In the genomic region with DNA sequence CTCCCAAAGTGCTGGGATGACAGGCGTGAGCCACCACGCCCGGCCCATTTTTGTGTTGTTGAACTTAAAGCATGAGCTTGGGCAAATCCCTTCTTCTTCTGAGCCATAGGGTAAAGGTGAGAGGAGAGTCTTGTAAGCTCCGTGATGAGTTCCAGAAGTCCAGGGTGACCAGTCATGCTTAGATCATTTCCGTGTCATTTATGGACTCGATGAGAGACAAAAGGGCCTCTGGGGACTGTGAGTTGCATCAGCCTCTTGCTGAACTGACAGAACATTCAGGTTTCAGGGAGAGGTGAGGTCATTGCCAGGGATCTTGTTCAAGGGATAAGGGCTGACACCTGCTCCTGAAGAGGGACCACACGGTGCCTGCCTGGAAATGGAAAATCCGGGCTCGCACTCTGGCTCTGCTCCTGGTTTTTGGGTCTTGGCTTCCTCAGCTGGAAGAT, we compare ENCODE assay signal across 12 cellular contexts. TPM values are rescaled to one million over a fixed set of nuclear protein-coding genes. Genes with fewer than 3 reads are reported as not detected.
A peak's percentile ranks its signal among the peaks of the same experiment; 100 is the strongest.
DNase-seq lines count a peak whose midpoint lies in the region; ATAC-seq and TF ChIP-seq lines count a peak whose summit lies in the region.
"Had no signal": no experiment of that assay in that cellular context is flagged by ENCODE, and none has a peak within 500 bp of the region (broad histone marks: within the 10 kb centered on the region; RNA-seq: fewer than 3 reads in every experiment).

No MANE protein-coding gene starts in this region.

- WGBS in heart left ventricle, 4 donors: 59 to 71% (median 70%) methylated on average over 9 of the region's 9 CpGs

- no peak for TF ChIP-seq POLR2A in heart left ventricle (IDR thresholded peaks at IDR 0.05)

- no peaks in the 10 kb centered on the region for H3K36me3 ChIP-seq in heart left ventricle
- H3K36me3 ChIP-seq: heart right ventricle had no signal

- intact Hi-C loops in heart left ventricle (cut with DNase I) (loop anchor here in 1 of 10 donors (5.0 kb wide), 1 partner anchor 52 kb away; the partner anchor contains the start of gene GADD45B), Right ventricle myocardium superior (cut with DNase I) (no loop called here)

- H3K27ac ChIP-seq in heart left ventricle: no peak overlapping the region
- H3K27ac ChIP-seq: heart right ventricle had no signal

- no peak for DNase-seq in heart left ventricle
- DNase-seq in Right ventricle myocardium superior: no peak
- DNase-seq in SK-N-DZ (ENCODE audit: low spot score): peak; percentile 36
- DNase-seq in glomerular visceral epithelial cell (ENCODE audit: extremely low spot score): peak; percentile 75
- DNase-seq in GM10266 (ENCODE audit: extremely low spot score): no peak
- DNase-seq in activated CD8-positive, alpha-beta memory T cell treated with anti-CD3 and anti-CD28 coated beads, Interleukin-2, amount 50 U/mL, for 4 hours: no peak
- DNase-seq: activated T-cell treated with anti-CD3 and anti-CD28 coated beads, Interleukin-2, amount 50 U/mL, for 48 hours; heart right ventricle; NCI-H524 treated with DMSO at 0.1 percent for 48 hours; stimulated activated CD4-positive, alpha-beta T cell treated with anti-CD3 and anti-CD28 coated beads, Interleukin-2, amount 100 ng/mL, for 24 hours had no signal

- H3K4me1 ChIP-seq in heart left ventricle: peaks cover 0 to 14% (median 7%) of the 10 kb centered on the region in 12 donors

- no peak for TF ChIP-seq CTCF in heart left ventricle (IDR thresholded peaks at IDR 0.05)
- no peak for TF ChIP-seq CTCF in GM10266 (IDR thresholded peaks at IDR 0.05; ENCODE audit: control insufficient read depth, insufficient read depth, low read depth, missing control alignments)

- ATAC-seq in heart left ventricle (peak in 3 of 4 donors; percentile 21 to 60 (median 28)), Right ventricle myocardium superior (ENCODE audit: poor library complexity) (no peak), GM21737 (IDR thresholded peaks at IDR 0.05; ENCODE audit: unreplicated experiment) (no peak), HG03280 (IDR thresholded peaks at IDR 0.05; ENCODE audit: unreplicated experiment) (no peak)

- no peak overlapping the region for H3K4me3 ChIP-seq in heart left ventricle
- H3K4me3 ChIP-seq: heart right ventricle had no signal

- peaks cover 0 to 10% (median 0%) of the 10 kb centered on the region in 12 donors for H3K9me3 ChIP-seq in heart left ventricle

- H3K27me3 ChIP-seq in heart left ventricle: no peaks in the 10 kb centered on the region
- H3K27me3 ChIP-seq: heart right ventricle had no signal

RNA-seq across cellular contexts. Expression of gene GADD45B, which starts 53.6 kb away (rescaled TPM):
- total RNA-seq in heart left ventricle (100 to 1,000 TPM in 2 of 9 donors, 10 to 100 TPM in 7; 20.3 to 155 (median 46.6) TPM), Right ventricle myocardium superior (42.1 TPM)
- 10 to 100 TPM; 67.2 to 68.4 TPM for polyA plus RNA-seq in heart left ventricle
- polyA plus RNA-seq in SK-N-DZ (2014; cell fraction: cytosol; rRNA removed): 0.32 TPM in 1 of 2 replicates, not detected in the other
- not detected in 2 replicates for polyA plus RNA-seq in SK-N-DZ (2014; cell fraction: nucleus; rRNA removed)

Comparison
In these comparisons a context has a peak if more than half of its experiments do, and no peak if none do; other contexts are left out.
1. ATAC-seq: peak in heart left ventricle (3 of 4); none in Right ventricle myocardium superior (single experiment), GM21737 (single experiment) and HG03280 (single experiment).
2. DNase-seq: peak in SK-N-DZ (single experiment) and glomerular visceral epithelial cell (single experiment); none in heart left ventricle (0 of 5), Right ventricle myocardium superior (single experiment), GM10266 (single experiment) and activated CD8-positive, alpha-beta memory T cell treated with anti-CD3 and anti-CD28 coated beads, Interleukin-2, amount 50 U/mL, for 4 hours (single experiment).